1 cellular context compared by ENCODE assay signal in the genomic region with DNA sequence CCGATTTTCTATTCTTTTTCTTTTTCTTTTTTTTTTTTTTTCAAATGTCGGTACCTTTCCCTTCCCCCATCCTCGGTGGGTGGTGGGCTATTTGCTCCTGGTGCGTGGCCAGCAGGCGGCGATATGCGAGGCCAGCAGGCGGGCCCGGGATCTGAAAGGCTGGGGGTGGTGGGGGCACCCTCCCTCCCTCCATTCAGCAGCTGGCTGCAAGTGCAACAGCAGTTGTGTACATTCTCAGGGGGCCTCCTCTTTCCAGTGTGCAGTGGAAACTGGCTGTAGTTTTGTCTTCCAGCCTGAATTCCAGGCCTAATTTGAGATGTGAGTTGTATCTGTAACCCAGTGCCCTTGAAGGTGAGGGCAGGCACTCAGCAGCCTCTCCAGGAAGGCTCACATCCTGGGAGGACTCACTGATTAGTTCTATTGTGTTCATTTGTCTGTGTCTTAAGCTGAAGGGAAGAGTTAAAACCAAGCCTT.
TF ChIP-seq lines count a peak whose summit lies in the region.

No MANE protein-coding gene starts in this region.

TF ChIP-seq in A549, 52 proteins besides CTCF, POLR2A, EP300 and RAD21 (continued from another document):
- TF ChIP-seq, protein P1, sequence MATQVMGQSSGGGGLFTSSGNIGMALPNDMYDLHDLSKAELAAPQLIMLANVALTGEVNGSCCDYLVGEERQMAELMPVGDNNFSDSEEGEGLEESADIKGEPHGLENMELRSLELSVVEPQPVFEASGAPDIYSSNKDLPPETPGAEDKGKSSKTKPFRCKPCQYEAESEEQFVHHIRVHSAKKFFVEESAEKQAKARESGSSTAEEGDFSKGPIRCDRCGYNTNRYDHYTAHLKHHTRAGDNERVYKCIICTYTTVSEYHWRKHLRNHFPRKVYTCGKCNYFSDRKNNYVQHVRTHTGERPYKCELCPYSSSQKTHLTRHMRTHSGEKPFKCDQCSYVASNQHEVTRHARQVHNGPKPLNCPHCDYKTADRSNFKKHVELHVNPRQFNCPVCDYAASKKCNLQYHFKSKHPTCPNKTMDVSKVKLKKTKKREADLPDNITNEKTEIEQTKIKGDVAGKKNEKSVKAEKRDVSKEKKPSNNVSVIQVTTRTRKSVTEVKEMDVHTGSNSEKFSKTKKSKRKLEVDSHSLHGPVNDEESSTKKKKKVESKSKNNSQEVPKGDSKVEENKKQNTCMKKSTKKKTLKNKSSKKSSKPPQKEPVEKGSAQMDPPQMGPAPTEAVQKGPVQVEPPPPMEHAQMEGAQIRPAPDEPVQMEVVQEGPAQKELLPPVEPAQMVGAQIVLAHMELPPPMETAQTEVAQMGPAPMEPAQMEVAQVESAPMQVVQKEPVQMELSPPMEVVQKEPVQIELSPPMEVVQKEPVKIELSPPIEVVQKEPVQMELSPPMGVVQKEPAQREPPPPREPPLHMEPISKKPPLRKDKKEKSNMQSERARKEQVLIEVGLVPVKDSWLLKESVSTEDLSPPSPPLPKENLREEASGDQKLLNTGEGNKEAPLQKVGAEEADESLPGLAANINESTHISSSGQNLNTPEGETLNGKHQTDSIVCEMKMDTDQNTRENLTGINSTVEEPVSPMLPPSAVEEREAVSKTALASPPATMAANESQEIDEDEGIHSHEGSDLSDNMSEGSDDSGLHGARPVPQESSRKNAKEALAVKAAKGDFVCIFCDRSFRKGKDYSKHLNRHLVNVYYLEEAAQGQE (IDR thresholded peaks at IDR 0.05) = no peak
- TF ChIP-seq FOSL2 (IDR thresholded peaks at IDR 0.05) (no peak), FOSL2 (CRISPR knock-in tag; IDR thresholded peaks at IDR 0.05) (no peak)
